Comparison of ENCODE assay signal across 8 cellular contexts in the genomic region with DNA sequence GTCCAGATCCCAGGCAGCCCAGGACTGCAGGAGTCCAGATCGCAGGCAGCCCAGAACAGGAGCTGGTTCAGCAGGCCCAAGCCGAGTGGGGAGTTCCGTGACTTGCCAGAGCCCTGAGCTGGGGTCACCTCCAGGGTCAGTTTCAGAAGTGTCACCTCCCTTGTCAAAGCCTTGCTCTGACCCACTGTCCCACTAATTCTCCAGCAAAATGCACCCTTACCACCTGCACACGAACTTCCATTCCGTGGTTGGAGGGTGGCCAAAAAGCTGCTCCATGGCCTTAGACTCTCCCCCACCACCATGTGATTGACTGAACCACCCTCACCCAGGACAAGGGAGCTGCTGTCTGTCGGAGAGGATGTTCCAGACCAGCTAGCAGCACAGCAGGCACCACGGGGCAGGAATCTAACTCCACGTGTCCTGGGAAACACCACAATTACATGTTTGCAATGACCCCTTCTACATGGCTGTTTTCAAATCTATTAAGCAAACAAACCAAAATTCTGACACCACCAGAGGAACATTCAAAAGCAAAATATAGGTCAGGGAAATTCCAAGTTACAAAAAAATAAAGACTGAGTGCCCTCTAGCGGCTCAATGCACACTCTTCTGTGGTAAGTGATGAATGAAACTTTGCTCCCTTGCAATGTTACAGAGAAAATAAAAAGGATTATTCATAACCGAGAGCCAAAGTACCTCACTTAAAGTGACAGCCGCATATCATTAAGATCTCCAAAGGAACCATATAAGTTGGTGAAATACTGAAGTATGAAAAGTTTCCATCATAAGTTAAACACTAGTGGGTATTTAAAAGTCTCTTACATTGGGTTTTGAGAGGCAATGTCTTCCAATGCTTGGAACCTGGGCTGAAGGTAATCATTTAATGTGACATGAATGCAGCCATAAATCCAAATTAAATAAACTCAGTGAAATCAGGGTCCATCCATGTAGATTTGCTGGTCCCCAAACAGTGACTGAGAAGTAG.
DNase-seq lines count a peak whose midpoint lies in the region; ATAC-seq and TF ChIP-seq lines count a peak whose summit lies in the region.

No MANE protein-coding gene starts in this region.

- no peak overlapping the region for H3K4me3 ChIP-seq in heart left ventricle

- peak; percentile 37 to 76 (median 56) for TF ChIP-seq CTCF in heart left ventricle (IDR thresholded peaks at IDR 0.05)

- H3K36me3 ChIP-seq in heart left ventricle, result peaks cover 0 to 3% (median 0%) of the 10 kb centered on the region in 9 donors

- no peak for TF ChIP-seq POLR2A in heart left ventricle (IDR thresholded peaks at IDR 0.05)

- H3K4me1 ChIP-seq in heart left ventricle, result peaks cover 0 to 6% (median 0%) of the 10 kb centered on the region in 12 donors

- 54 to 68% (median 59%) methylated on average over 9 to 11 of the region's 11 CpGs for WGBS in heart left ventricle, 4 donors

- ATAC-seq in heart left ventricle (peak in 3 of 4 donors; percentile 39 to 52 (median 46)), sciatic nerve (peak; percentile 77), HG03108 (IDR thresholded peaks at IDR 0.05; ENCODE audit: unreplicated experiment) (no peak)

- intact Hi-C loops in heart left ventricle (cut with DNase I) (loop anchor here in 9 of 10 donors (1.0 to 10.0 kb wide), 6 partner anchors 401 to 1264 kb away; a partner anchor contains a TSS), sciatic nerve (cut with DNase I) (no loop called here)

- no peak overlapping the region for H3K27ac ChIP-seq in heart left ventricle

- no peaks in the 10 kb centered on the region for H3K9me3 ChIP-seq in heart left ventricle

- H3K27me3 ChIP-seq in heart left ventricle, result no peaks in the 10 kb centered on the region

- peak; percentile 8 for DNase-seq in A172 (ENCODE audit: low spot score)
- DNase-seq in GM03348 (ENCODE audit: low spot score), result peak; percentile 85
- peak; percentile 26 for DNase-seq in NCI-H2227 treated with DMSO at 0.1 percent for 48 hours (lab: John Stamatoyannopoulos, UW)
- peak; percentile 52 for DNase-seq in amniotic epithelial cell (ENCODE audit: low read depth)
- DNase-seq in heart left ventricle, result no peak
- no peak for DNase-seq in sciatic nerve (ENCODE audit: low spot score)
- DNase-seq in NCI-H146 (lab: John Stamatoyannopoulos, UW), result no peak

Comparison
In these comparisons a context has a peak if more than half of its experiments do, and no peak if none do; other contexts are left out.
1. DNase-seq: peak in A172 (single experiment), GM03348 (single experiment), NCI-H2227 treated with DMSO at 0.1 percent for 48 hours (single experiment) and amniotic epithelial cell (single experiment); none in heart left ventricle (0 of 5), sciatic nerve (single experiment) and NCI-H146 (single experiment).